ENCODE assay signal across 8 cellular contexts in genomic region chr11:72573380-72573949, GRCh38.
DNase-seq lines count a peak whose midpoint lies in the region; ATAC-seq and TF ChIP-seq lines count a peak whose summit lies in the region.

No MANE protein-coding gene starts in this region.

- H3K27ac ChIP-seq in upper lobe of right lung: no peak overlapping the region

- DNase-seq in stimulated activated CD4-positive, alpha-beta T cell treated with anti-CD3 and anti-CD28 coated beads, Interleukin-15, amount 100 ng/mL, for 24 hours: peak; percentile 38
- DNase-seq in stimulated activated CD4-positive, alpha-beta T cell treated with anti-CD3 and anti-CD28 coated beads, Interleukin-12 subunit alpha, Interleukin-12 subunit beta, amount 100 ng/mL, for 4 hours: no peak
- DNase-seq in NCI-H345 (lab: John Stamatoyannopoulos, UW) (peak; percentile 28), astrocyte of the spinal cord (ENCODE audit: low read depth, low spot score) (peak; percentile 12), kidney tubule cell (ENCODE audit: low spot score) (peak; percentile 40), upper lobe of right lung (peak; percentile 70)

- intact Hi-C loops in upper lobe of right lung (cut with DNase I): loop anchor here (10.0 kb wide), 1 partner anchor 99 kb away; no protein-coding TSS in a partner anchor

- H3K4me3 ChIP-seq in astrocyte of the spinal cord (ENCODE audit: low read depth, low read length) (no peak overlapping the region), upper lobe of right lung (no peak overlapping the region)

- peak; percentile 82 for ATAC-seq in upper lobe of right lung
- no peak for ATAC-seq in HG03097 (IDR thresholded peaks at IDR 0.05; ENCODE audit: low FRiP score, unreplicated experiment)
- ATAC-seq in HG02588 (IDR thresholded peaks at IDR 0.05; ENCODE audit: unreplicated experiment): no peak

- H3K9me3 ChIP-seq in upper lobe of right lung: no peaks in the 10 kb centered on the region

- TF ChIP-seq CTCF in astrocyte of the spinal cord (IDR thresholded peaks at IDR 0.05; ENCODE audit: low read depth, low read length) (peak; percentile 73), upper lobe of right lung (IDR thresholded peaks at IDR 0.05) (peak; percentile 54)

- no peaks in the 10 kb centered on the region for H3K4me1 ChIP-seq in upper lobe of right lung

- no peaks in the 10 kb centered on the region for H3K36me3 ChIP-seq in upper lobe of right lung

- no peaks in the 10 kb centered on the region for H3K27me3 ChIP-seq in upper lobe of right lung

- in situ Hi-C loops in astrocyte of the spinal cord (cut with HindIII; ENCODE audit: low sequenced_read_pairs): no loop called here
